ENCODE assay signal across 22 cellular contexts in genomic region chr19:46906221-46906620, GRCh38. TPM values are rescaled to one million over a fixed set of nuclear protein-coding genes. Genes with fewer than 3 reads are reported as not detected.
DNase-seq lines count a peak whose midpoint lies in the region; ATAC-seq and TF ChIP-seq lines count a peak whose summit lies in the region.
"Had no signal": no experiment of that assay in that cellular context is flagged by ENCODE, and none has a peak within 500 bp of the region (broad histone marks: within the 10 kb centered on the region; RNA-seq: fewer than 3 reads in every experiment).

No MANE protein-coding gene starts in this region.

- no peak overlapping the region for H4K12ac ChIP-seq in trophoblast cell (ENCODE audit: low read depth, low read length)

- H2AFZ ChIP-seq in Karpas-422 (ENCODE audit: low read length), result no peak overlapping the region
- H2AFZ ChIP-seq in trophoblast cell (ENCODE audit: insufficient read depth, low read length, poor library complexity), result no peak overlapping the region

- H3K4ac ChIP-seq in trophoblast cell (ENCODE audit: low read depth, low read length), result peak overlapping the region; percentile 48

- no peaks in the 10 kb centered on the region for H3K9me3 Mint-ChIP-seq in activated naive CD4-positive, alpha-beta T cell treated with anti-CD3 and anti-CD28 coated beads for 36 hours
- H3K9me3 Mint-ChIP-seq in chondrocyte (ENCODE audit: low read depth), result no peaks in the 10 kb centered on the region
- H3K9me3 Mint-ChIP-seq in stimulated activated memory B cell treated with anti-CD40 and anti-IgM and Interleukin-4, amounts not matched to agents 10 μg/mL and 1 μg/mL and 100 μg/mL, for 72 hours, result peaks cover 3% of the 10 kb centered on the region

- H2BK5ac ChIP-seq in trophoblast cell (ENCODE audit: low read depth, low read length, poor library complexity), result no peak overlapping the region

- WGBS in trophoblast cell (ENCODE audit: extremely low coverage, insufficient coverage, insufficient read length), result no CpG with 5 or more reads among the region's 2 CpGs

- no peaks in the 10 kb centered on the region for H3K27me3 Mint-ChIP-seq in activated naive CD4-positive, alpha-beta T cell treated with anti-CD3 and anti-CD28 coated beads for 36 hours (ENCODE audit: low read depth)
- H3K27me3 Mint-ChIP-seq in chondrocyte (ENCODE audit: low read depth), result no peaks in the 10 kb centered on the region
- no peaks in the 10 kb centered on the region for H3K27me3 Mint-ChIP-seq in stimulated activated memory B cell treated with anti-CD40 and anti-IgM and Interleukin-4, amounts not matched to agents 10 μg/mL and 1 μg/mL and 100 μg/mL, for 72 hours

- H3K4me2 ChIP-seq in Karpas-422 (ENCODE audit: low read depth, low read length, poor library complexity, severe bottlenecking) (peak overlapping the region; percentile 10), trophoblast cell (ENCODE audit: low read length) (no peak overlapping the region)
- H3K4me2 ChIP-seq: BLaER1 treated with 17β-estradiol and CSF1 and Interleukin-3, amounts not matched to agents 10 nM and 100 nM had no signal

- H3K14ac ChIP-seq in trophoblast cell (ENCODE audit: low read length), result no peak overlapping the region

- H3K4me1 ChIP-seq in Karpas-422 (ENCODE audit: low read length), result peaks cover 62% of the 10 kb centered on the region
- H3K4me1 ChIP-seq in trophoblast cell (ENCODE audit: control insufficient read depth in 1 of 2, insufficient read depth in 2 of 2, low read length in 2 of 2), result peaks cover 14 to 27% of the 10 kb centered on the region in 2 experiments

- no peak overlapping the region for H3K23ac ChIP-seq in trophoblast cell (ENCODE audit: low read length)

- H3K36me3 Mint-ChIP-seq in activated naive CD4-positive, alpha-beta T cell treated with anti-CD3 and anti-CD28 coated beads for 36 hours (ENCODE audit: low read depth), result peaks cover 2% of the 10 kb centered on the region
- H3K36me3 Mint-ChIP-seq in chondrocyte (ENCODE audit: low read depth), result no peaks in the 10 kb centered on the region
- peaks cover 13% of the 10 kb centered on the region for H3K36me3 Mint-ChIP-seq in stimulated activated memory B cell treated with anti-CD40 and anti-IgM and Interleukin-4, amounts not matched to agents 10 μg/mL and 1 μg/mL and 100 μg/mL, for 72 hours

- peaks cover 17% of the 10 kb centered on the region for H4K20me1 ChIP-seq in Karpas-422 (ENCODE audit: insufficient read depth, low read depth, low read length)

- H3K79me1 ChIP-seq in trophoblast cell (ENCODE audit: low read length), result peaks cover 7% of the 10 kb centered on the region

- TF ChIP-seq CTCF in chondrocyte (IDR thresholded peaks at IDR 0.05), result no peak

- H2BK120ac ChIP-seq in trophoblast cell (ENCODE audit: insufficient read depth, low read length, poor library complexity), result no peak overlapping the region

- H3K4me3 Mint-ChIP-seq in activated naive CD4-positive, alpha-beta T cell treated with anti-CD3 and anti-CD28 coated beads for 36 hours, result no peak overlapping the region
- no peak overlapping the region for H3K4me3 Mint-ChIP-seq in chondrocyte (ENCODE audit: unreplicated experiment)
- no peak overlapping the region for H3K4me3 Mint-ChIP-seq in stimulated activated memory B cell treated with anti-CD40 and anti-IgM and Interleukin-4, amounts not matched to agents 10 μg/mL and 1 μg/mL and 100 μg/mL, for 72 hours

- H2AK5ac ChIP-seq in trophoblast cell (ENCODE audit: low read length), result no peak overlapping the region

- H4K91ac ChIP-seq in trophoblast cell (ENCODE audit: low read depth, low read length), result no peak overlapping the region

- H3K27me3 ChIP-seq in Karpas-422 (ENCODE audit: low read length) (no peaks in the 10 kb centered on the region), trophoblast cell (ENCODE audit: insufficient read depth, low read length) (no peaks in the 10 kb centered on the region)
- H3K27me3 ChIP-seq: BLaER1 treated with 17β-estradiol and CSF1 and Interleukin-3, amounts not matched to agents 10 nM and 100 nM had no signal

- H3K27ac ChIP-seq in Karpas-422 (ENCODE audit: low read length) (peak overlapping the region; percentile 59), trophoblast cell (ENCODE audit: low read depth, low read length) (no peak overlapping the region)
- H3K27ac ChIP-seq: 22Rv1; BLaER1 treated with 17β-estradiol and CSF1 and Interleukin-3, amounts not matched to agents 10 nM and 100 nM had no signal

- CTCF ChIA-PET in activated naive CD4-positive, alpha-beta T cell treated with anti-CD3 and anti-CD28 coated beads for 36 hours (lab: Charles Lee), result no interaction called here

- no peaks in the 10 kb centered on the region for H3K9me3 ChIP-seq in Karpas-422 (ENCODE audit: low read length)
- no peaks in the 10 kb centered on the region for H3K9me3 ChIP-seq in trophoblast cell (ENCODE audit: insufficient read depth, low read depth, low read length)

- H4K8ac ChIP-seq in trophoblast cell (ENCODE audit: low read depth, low read length), result no peak overlapping the region

- no peak for DNase-seq in activated naive CD4-positive, alpha-beta T cell treated with anti-CD3 and anti-CD28 coated beads for 36 hours
- DNase-seq in activated naive CD4-positive, alpha-beta T cell treated with anti-CD3 and anti-CD28 coated beads, Interleukin-2, amount 50 U/mL, for 16 hours, result no peak
- DNase-seq in Karpas-422 (no peak), chondrocyte (ENCODE audit: low spot score) (no peak), trophoblast cell (no peak), GM03348 (ENCODE audit: low spot score) (no peak), mesenteric fat pad (ENCODE audit: low spot score) (no peak)
- DNase-seq: DMS53, GDM1, KG1, MV-4-11, NCI-H1105 treated with DMSO at 0.1 percent for 48 hours, NCI-H1694, NCI-H2081 treated with DMSO at 0.1 percent for 48 hours, NCI-H2171 treated with DMSO at 0.1 percent for 48 hours, NCI-H446, NCI-H526, SHP77 treated with DMSO at 0.1 percent for 48 hours had no signal

- ATAC-seq in stimulated activated memory B cell treated with anti-CD40 and anti-IgM and Interleukin-4, amounts not matched to agents 10 μg/mL and 1 μg/mL and 100 μg/mL, for 72 hours, result no peak
- ATAC-seq: HCT116 had no signal

- H2BK12ac ChIP-seq in trophoblast cell (ENCODE audit: low read length), result no peak overlapping the region

- no peak overlapping the region for H3K4me3 ChIP-seq in Karpas-422 (ENCODE audit: low read length)
- H3K4me3 ChIP-seq in trophoblast cell (ENCODE audit: low read depth, low read length), result no peak overlapping the region
- H3K4me3 ChIP-seq: BLaER1 treated with 17β-estradiol and CSF1 and Interleukin-3, amounts not matched to agents 10 nM and 100 nM had no signal

- peaks cover 98% of the 10 kb centered on the region for H3K79me2 ChIP-seq in Karpas-422 (ENCODE audit: low read length)
- H3K79me2 ChIP-seq in trophoblast cell (ENCODE audit: control insufficient read depth, insufficient read depth, low read length, poor library complexity), result peaks cover 2% of the 10 kb centered on the region

- peaks cover 27% of the 10 kb centered on the region for H3K4me1 Mint-ChIP-seq in activated naive CD4-positive, alpha-beta T cell treated with anti-CD3 and anti-CD28 coated beads for 36 hours (ENCODE audit: low read depth)
- H3K4me1 Mint-ChIP-seq in chondrocyte (ENCODE audit: low read depth), result peaks cover 53% of the 10 kb centered on the region
- H3K4me1 Mint-ChIP-seq in stimulated activated memory B cell treated with anti-CD40 and anti-IgM and Interleukin-4, amounts not matched to agents 10 μg/mL and 1 μg/mL and 100 μg/mL, for 72 hours, result peaks cover 49% of the 10 kb centered on the region

- H3K18ac ChIP-seq in trophoblast cell (ENCODE audit: low read length), result no peak overlapping the region

- intact Hi-C loops in activated naive CD4-positive, alpha-beta T cell treated with anti-CD3 and anti-CD28 coated beads for 36 hours (cut with micrococcal nuclease), result no loop called here

- H3K27ac Mint-ChIP-seq in activated naive CD4-positive, alpha-beta T cell treated with anti-CD3 and anti-CD28 coated beads for 36 hours, result peak overlapping the region; percentile 24
- peak overlapping the region; percentile 65 for H3K27ac Mint-ChIP-seq in chondrocyte (ENCODE audit: unreplicated experiment)
- H3K27ac Mint-ChIP-seq in stimulated activated memory B cell treated with anti-CD40 and anti-IgM and Interleukin-4, amounts not matched to agents 10 μg/mL and 1 μg/mL and 100 μg/mL, for 72 hours, result no peak overlapping the region

- H3K36me3 ChIP-seq in Karpas-422 (ENCODE audit: insufficient read depth, low read length), result no peaks in the 10 kb centered on the region
- no peaks in the 10 kb centered on the region for H3K36me3 ChIP-seq in trophoblast cell (ENCODE audit: control insufficient read depth in 1 of 2, insufficient read depth in 2 of 2, low read length in 2 of 2)

- no peaks in the 10 kb centered on the region for H3K9me2 ChIP-seq in Karpas-422 (replicated peaks; ENCODE audit: insufficient read depth, low read length)

- H3K9ac ChIP-seq in Karpas-422 (ENCODE audit: low read length) (no peak overlapping the region), trophoblast cell (ENCODE audit: low read length) (no peak overlapping the region)
- H3K9ac ChIP-seq: BLaER1 treated with 17β-estradiol and CSF1 and Interleukin-3, amounts not matched to agents 10 nM and 100 nM had no signal

RNA-seq across cellular contexts. Expression of gene ARHGAP35, which starts 45.4 kb away (rescaled TPM):
- total RNA-seq in activated naive CD4-positive, alpha-beta T cell treated with anti-CD3 and anti-CD28 coated beads for 36 hours, result 1 to 10 TPM; 8.9 TPM
- total RNA-seq in Karpas-422 (2014; rRNA removed; shearing (Covaris generic); ENCODE audit: low replicate concordance), result 19.7 and 30.4 TPM in 2 replicates
- total RNA-seq in chondrocyte (60.1 to 70.9 TPM (median 70.2 TPM) in 3 replicates), mesenteric fat pad (53.3 TPM)
- polyA plus RNA-seq in trophoblast cell (2013), result 22.3 and 23.6 TPM in 2 replicates

RNA-seq across cellular contexts. Expression of gene AP2S1, which starts 55.6 kb away (rescaled TPM):
- total RNA-seq in activated naive CD4-positive, alpha-beta T cell treated with anti-CD3 and anti-CD28 coated beads for 36 hours, result 100 to 1,000 TPM; 112 to 118 TPM
- total RNA-seq in Karpas-422 (2014; rRNA removed; shearing (Covaris generic); ENCODE audit: low replicate concordance), result 63.7 and 85.5 TPM in 2 replicates
- total RNA-seq in chondrocyte (168 to 189 TPM (median 173 TPM) in 3 replicates), mesenteric fat pad (228 TPM)
- polyA plus RNA-seq in trophoblast cell (2013), result 234 TPM in 2 replicates
